In genomic region chr1:171872430-171872829, GRCh38 we compare ENCODE assay signal across 21 cellular contexts. TPM values are rescaled to one million over a fixed set of nuclear protein-coding genes. Genes with fewer than 3 reads are reported as not detected.
DNase-seq lines count a peak whose midpoint lies in the region; ATAC-seq and TF ChIP-seq lines count a peak whose summit lies in the region.
"Had no signal": no experiment of that assay in that cellular context is flagged by ENCODE, and none has a peak within 500 bp of the region (broad histone marks: within the 10 kb centered on the region; RNA-seq: fewer than 3 reads in every experiment).

No MANE protein-coding gene starts in this region.

- no peak overlapping the region for H3K14ac ChIP-seq in H9 (ENCODE audit: insufficient read depth, low read length)

- no peak overlapping the region for H4K91ac ChIP-seq in H9 (ENCODE audit: insufficient read length, low read depth, low read length)

- DNase-seq in G401 (ENCODE audit: low spot score) (peak; percentile 52), H9 (no peak), endodermal cell (no peak), mesendoderm (peak; percentile 46), NCI-H1930 (lab: John Stamatoyannopoulos, UW) (no peak)
- no peak for DNase-seq in activated effector memory CD4-positive, alpha-beta T cell treated with Interleukin-2 at 50 U/mL for 16 hours
- DNase-seq: AML-193; Caco-2; Calu3; CD4-positive, alpha-beta T cell; CD8-positive, alpha-beta T cell; DMS79 treated with DMSO at 0.1 percent for 48 hours; GDM1 had no signal

- H2AK5ac ChIP-seq in H9 (ENCODE audit: insufficient read length, low read length) (no peak overlapping the region), mesendoderm (ENCODE audit: low read length) (no peak overlapping the region)

- H3K36me3 ChIP-seq in endodermal cell (ENCODE audit: control insufficient read depth, insufficient read depth, low read length): no peaks in the 10 kb centered on the region
- no peaks in the 10 kb centered on the region for H3K36me3 ChIP-seq in mesendoderm (ENCODE audit: control insufficient read depth, insufficient read depth, low read length)
- H3K36me3 ChIP-seq: BLaER1 treated with 17β-estradiol and CSF1 and Interleukin-3, amounts not matched to agents 10 nM and 100 nM had no signal

- H2BK120ac ChIP-seq in H9 (ENCODE audit: low read depth, low read length, poor library complexity, severe bottlenecking) (no peak overlapping the region), mesendoderm (ENCODE audit: low read depth, low read length) (no peak overlapping the region)

- H2AFZ ChIP-seq in H9 (ENCODE audit: low read length): no peak overlapping the region

- H4K5ac ChIP-seq in H9 (ENCODE audit: insufficient read length, low read depth, low read length): no peak overlapping the region
- no peak overlapping the region for H4K5ac ChIP-seq in mesendoderm (ENCODE audit: low read length)

- H3K9me3 Mint-ChIP-seq in H9 (no peaks in the 10 kb centered on the region), endodermal cell (no peaks in the 10 kb centered on the region)
- H3K9me3 Mint-ChIP-seq: CD4-positive, alpha-beta T cell; CD8-positive, alpha-beta T cell had no signal

- H3K18ac ChIP-seq in H9 (ENCODE audit: insufficient read length, low read depth, low read length): no peak overlapping the region
- H3K18ac ChIP-seq in mesendoderm (ENCODE audit: low read length): no peak overlapping the region

- no peak overlapping the region for H3T11ph ChIP-seq in H9 (ENCODE audit: low read length)

- no CpG with 5 or more reads among the region's 5 CpGs for WGBS in H9 (ENCODE audit: extremely low coverage, insufficient read length, low lambda C conversion rate)
- 82 to 90% methylated on average over 3 to 5 of the region's 5 CpGs for WGBS in endodermal cell (ENCODE audit: insufficient coverage in 1 of 2, insufficient read length in 1 of 2), 2 experiments
- no CpG with 5 or more reads among the region's 5 CpGs for WGBS in mesendoderm (ENCODE audit: extremely low coverage, insufficient coverage, low lambda C conversion rate)

- H3K27me3 Mint-ChIP-seq in H9 (ENCODE audit: low read depth) (no peaks in the 10 kb centered on the region), endodermal cell (ENCODE audit: insufficient read depth) (no peaks in the 10 kb centered on the region)
- H3K27me3 Mint-ChIP-seq: CD4-positive, alpha-beta T cell had no signal

- no peak overlapping the region for H3K23ac ChIP-seq in H9 (ENCODE audit: insufficient read length, low read depth, low read length)
- H3K23ac ChIP-seq in mesendoderm (ENCODE audit: low read length): no peak overlapping the region

- H3K4me3 ChIP-seq in endodermal cell (ENCODE audit: low read length): no peak overlapping the region
- no peak overlapping the region for H3K4me3 ChIP-seq in mesendoderm (ENCODE audit: low read length)
- H3K4me3 ChIP-seq: A549; BLaER1 treated with 17β-estradiol and CSF1 and Interleukin-3, amounts not matched to agents 10 nM and 100 nM; GM12878 had no signal

- H3K4me2 ChIP-seq in H9 (ENCODE audit: insufficient read depth, insufficient read length, low read length): no peak overlapping the region
- no peak overlapping the region for H3K4me2 ChIP-seq in mesendoderm (ENCODE audit: low read length)
- H3K4me2 ChIP-seq: A549; BLaER1 treated with 17β-estradiol and CSF1 and Interleukin-3, amounts not matched to agents 10 nM and 100 nM had no signal

- H3K79me1 ChIP-seq in H9 (ENCODE audit: insufficient read depth, low read depth, low read length, poor library complexity, severe bottlenecking) (no peaks in the 10 kb centered on the region), mesendoderm (ENCODE audit: low read length) (no peaks in the 10 kb centered on the region)

- no peak overlapping the region for H3K56ac ChIP-seq in H9 (ENCODE audit: insufficient read length, low read depth, low read length)
- no peak overlapping the region for H3K56ac ChIP-seq in mesendoderm (ENCODE audit: low read length)

- H3K4me1 Mint-ChIP-seq in H9 (peaks cover 8 to 11% of the 10 kb centered on the region in 2 experiments), endodermal cell (peaks cover 8% of the 10 kb centered on the region)
- H3K4me1 Mint-ChIP-seq: B cell had no signal

- no peaks in the 10 kb centered on the region for H3K36me3 Mint-ChIP-seq in H9 (ENCODE audit: insufficient read depth in 1 of 3, low read depth in 3 of 3)
- no peaks in the 10 kb centered on the region for H3K36me3 Mint-ChIP-seq in endodermal cell (ENCODE audit: low read depth)
- H3K36me3 Mint-ChIP-seq: CD8-positive, alpha-beta T cell had no signal

- TF ChIP-seq CTCF in H9 (conservative IDR thresholded peaks at IDR 0.05): no peak
- no peak for TF ChIP-seq CTCF in endodermal cell (conservative IDR thresholded peaks at IDR 0.05)

- H3K9ac ChIP-seq in H9 (ENCODE audit: extremely low read depth, insufficient read length, low read length) (no peak overlapping the region), endodermal cell (ENCODE audit: extremely low read depth, low read length, poor library complexity, severe bottlenecking) (no peak overlapping the region), mesendoderm (ENCODE audit: low read length) (no peak overlapping the region)
- H3K9ac ChIP-seq: BLaER1 treated with 17β-estradiol and CSF1 and Interleukin-3, amounts not matched to agents 10 nM and 100 nM had no signal

- no peaks in the 10 kb centered on the region for H3K9me3 ChIP-seq in H9 (ENCODE audit: control insufficient read depth, low read depth, low read length)
- H3K9me3 ChIP-seq in endodermal cell (ENCODE audit: control insufficient read depth, low read length): no peaks in the 10 kb centered on the region
- H3K9me3 ChIP-seq: A549; BLaER1 treated with 17β-estradiol and CSF1 and Interleukin-3, amounts not matched to agents 10 nM and 100 nM; Caco-2 had no signal

- ATAC-seq in GM19455 (IDR thresholded peaks at IDR 0.05; ENCODE audit: unreplicated experiment) (no peak), GM21447 (IDR thresholded peaks at IDR 0.05; ENCODE audit: unreplicated experiment) (no peak)
- ATAC-seq: A549; CD8-positive, alpha-beta T cell; GM12878 had no signal

- H2BK12ac ChIP-seq in H9 (ENCODE audit: insufficient read length, low read depth, low read length): no peak overlapping the region

- H3K79me2 ChIP-seq in H9 (ENCODE audit: insufficient read depth, low read length): no peaks in the 10 kb centered on the region
- H3K79me2 ChIP-seq in mesendoderm (ENCODE audit: control insufficient read depth, insufficient read depth, low read length): no peaks in the 10 kb centered on the region

- H2BK15ac ChIP-seq in H9 (ENCODE audit: low read depth, low read length): no peak overlapping the region
- no peak overlapping the region for H2BK15ac ChIP-seq in mesendoderm (replicated peaks; ENCODE audit: low read depth)

- no peaks in the 10 kb centered on the region for H4K20me1 ChIP-seq in H9 (ENCODE audit: control insufficient read depth, insufficient read depth, insufficient read length)
- H4K20me1 ChIP-seq: BLaER1 treated with 17β-estradiol and CSF1 and Interleukin-3, amounts not matched to agents 10 nM and 100 nM had no signal

- H3K27ac Mint-ChIP-seq in H9 (peak overlapping the region in 2 of 3 experiments; percentile 4 to 28; a peak in 1 of 7 replicates), endodermal cell (peak overlapping the region; percentile 44)
- H3K27ac Mint-ChIP-seq: B cell; CD4-positive, alpha-beta T cell; CD8-positive, alpha-beta T cell had no signal

- no peak overlapping the region for H2BK20ac ChIP-seq in H9 (ENCODE audit: low read depth, low read length, poor library complexity, severe bottlenecking)

- H2BK5ac ChIP-seq in H9 (ENCODE audit: insufficient read length, low read length) (no peak overlapping the region), mesendoderm (ENCODE audit: low read length) (no peak overlapping the region)

- H4K8ac ChIP-seq in H9 (replicated peaks; ENCODE audit: insufficient read length, low read depth, low read length) (no peak overlapping the region), mesendoderm (ENCODE audit: low read depth, low read length) (no peak overlapping the region)

- in situ Hi-C loops in G401 (cut with HindIII; ENCODE audit: low sequenced_read_pairs): no loop called here

- H3K4ac ChIP-seq in H9 (ENCODE audit: low read depth, low read length): no peak overlapping the region
- no peak overlapping the region for H3K4ac ChIP-seq in mesendoderm (ENCODE audit: low read depth, low read length)

- H3K4me1 ChIP-seq in H9 (ENCODE audit: insufficient read depth, low read length) (no peaks in the 10 kb centered on the region; the same call in 1 of the 2 replicates), endodermal cell (ENCODE audit: control insufficient read depth, insufficient read depth, low read length) (no peaks in the 10 kb centered on the region), mesendoderm (ENCODE audit: control insufficient read depth, low read depth, low read length) (no peaks in the 10 kb centered on the region)
- H3K4me1 ChIP-seq: A549; BLaER1 treated with 17β-estradiol and CSF1 and Interleukin-3, amounts not matched to agents 10 nM and 100 nM; Caco-2 had no signal

- H3K27me3 ChIP-seq in H9 (ENCODE audit: insufficient read depth, low read length): no peaks in the 10 kb centered on the region
- H3K27me3 ChIP-seq in endodermal cell (ENCODE audit: control insufficient read depth, insufficient read depth, low read length, poor library complexity, severe bottlenecking): no peaks in the 10 kb centered on the region
- H3K27me3 ChIP-seq in mesendoderm (ENCODE audit: insufficient read depth, low read length, poor library complexity): no peaks in the 10 kb centered on the region
- H3K27me3 ChIP-seq: BLaER1 treated with 17β-estradiol and CSF1 and Interleukin-3, amounts not matched to agents 10 nM and 100 nM had no signal

- no peaks in the 10 kb centered on the region for H3K23me2 ChIP-seq in H9 (ENCODE audit: insufficient read length, low read depth, low read length, poor library complexity, severe bottlenecking)

- H3K4me3 Mint-ChIP-seq in H9 (no peak overlapping the region), endodermal cell (no peak overlapping the region)
- H3K4me3 Mint-ChIP-seq: B cell; CD4-positive, alpha-beta T cell; CD8-positive, alpha-beta T cell had no signal

- H3K27ac ChIP-seq in H9 (ENCODE audit: insufficient read length, low read depth, low read length) (no peak overlapping the region), endodermal cell (ENCODE audit: low read depth, low read length) (no peak overlapping the region), mesendoderm (ENCODE audit: low read depth, low read length) (no peak overlapping the region)
- H3K27ac ChIP-seq: 22Rv1; A549; BLaER1 treated with 17β-estradiol and CSF1 and Interleukin-3, amounts not matched to agents 10 nM and 100 nM; C4-2B had no signal

RNA-seq across cellular contexts. Expression of gene DNM3, which starts 31.1 kb away (rescaled TPM):
- 8.3 and 13.0 TPM in 2 replicates for total RNA-seq in G401 (2014; rRNA removed; shearing (Covaris generic))
- total RNA-seq in H9 (2021): 2.7 and 3.3 TPM in 2 replicates
- total RNA-seq in endodermal cell: 1 to 10 TPM in 1 of 2 donors, under 1 TPM in 1; 0.53 to 1.8 TPM
- polyA plus RNA-seq in endodermal cell (2013, experiment 1 of 2): 1.3 TPM
- 1.2 TPM for polyA plus RNA-seq in endodermal cell (2013, experiment 2 of 2)
- 1.6 TPM for polyA plus RNA-seq in mesendoderm (2013, experiment 1 of 2)
- 1.5 TPM for polyA plus RNA-seq in mesendoderm (2013, experiment 2 of 2)

Comparison
In these comparisons a context has a peak if more than half of its experiments do, and no peak if none do; other contexts are left out.
1. DNase-seq: peak in G401 (single experiment) and mesendoderm (single experiment); none in H9 (single experiment), endodermal cell (single experiment), NCI-H1930 (0 of 2) and activated effector memory CD4-positive, alpha-beta T cell treated with Interleukin-2 at 50 U/mL for 16 hours (single experiment).